In the genomic region with DNA sequence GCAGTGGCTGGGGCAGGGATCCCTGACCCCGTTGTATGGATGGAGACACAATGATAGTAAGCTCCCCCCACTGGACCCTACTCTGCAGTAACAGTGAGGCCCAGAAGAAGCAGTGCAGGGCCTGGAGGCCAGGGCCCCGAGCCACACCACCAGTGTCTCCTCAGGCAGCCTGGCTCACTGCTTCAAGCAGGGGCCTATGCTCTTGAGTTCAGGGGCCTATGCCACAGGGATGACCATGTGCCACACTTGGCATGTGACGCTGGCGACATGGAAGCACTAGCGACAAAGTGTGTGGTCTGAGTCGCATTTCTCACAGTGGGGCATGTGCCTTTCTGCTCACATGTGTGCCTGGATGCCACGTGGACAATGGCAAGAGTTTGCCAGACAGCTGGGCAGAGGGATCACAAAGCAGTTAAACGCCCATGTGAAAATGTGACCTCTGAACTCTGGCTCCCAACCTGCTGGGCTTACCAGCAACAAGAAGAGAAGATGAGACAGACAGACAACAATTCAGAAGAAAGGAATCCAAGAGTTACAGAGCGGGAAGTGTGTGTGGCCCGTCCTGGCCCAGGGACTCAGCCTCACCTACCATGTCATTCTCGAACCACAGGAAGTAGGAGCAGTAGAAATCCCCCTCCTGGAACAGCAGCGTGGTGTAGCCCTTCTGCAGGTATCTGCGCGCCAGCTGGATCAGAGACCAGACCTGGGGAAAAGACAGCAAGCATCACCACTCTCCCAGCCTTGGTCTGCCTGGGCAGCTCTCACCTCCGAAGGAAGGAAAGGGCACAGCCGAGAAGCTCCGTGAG, we compare ENCODE assay signal across 21 cellular contexts.
"Had no signal": no experiment of that assay in that cellular context is flagged by ENCODE, and none has a peak within 500 bp of the region (broad histone marks: within the 10 kb centered on the region; RNA-seq: fewer than 3 reads in every experiment).

No MANE protein-coding gene starts in this region.

- H3K9me3 Mint-ChIP-seq: activated naive CD4-positive, alpha-beta T cell treated with anti-CD3 and anti-CD28 coated beads, Interleukin-2, amount 50 U/mL, for 72 hours; activated T-helper 1 cell treated with anti-CD3 and anti-CD28 coated beads, Interleukin-12 subunit alpha, Interleukin-12 subunit beta, Interleukin-2, Interleukin-4 antibody, amounts not matched to agents 30 ng/mL and 10 ng/mL and 1 ng/mL, durations not matched to agents 14 hours and 24 hours and 36 hours; endodermal cell; naive thymus-derived CD8-positive, alpha-beta T cell had no signal

- H2AFZ ChIP-seq: parathyroid adenoma had no signal

- H3K36me3 Mint-ChIP-seq: activated naive CD4-positive, alpha-beta T cell treated with anti-CD3 and anti-CD28 coated beads, Interleukin-2, amount 50 U/mL, for 72 hours had no signal

- DNase-seq: activated CD4-positive, alpha-beta T cell treated with anti-CD3 and anti-CD28 coated beads, Interleukin-2, amount 50 U/mL, for 1 hour; activated CD8-positive, alpha-beta memory T cell treated with anti-CD3 and anti-CD28 coated beads, Interleukin-2, amount 50 U/mL, for 4 hours; activated gamma-delta T cell treated with Interleukin-2 at 50 U/mL for 16 hours; amniotic stem cell; dorsolateral prefrontal cortex; endodermal cell; foreskin keratinocyte; hippocampal formation; kidney; left lung; mucosa of descending colon; naive thymus-derived CD8-positive, alpha-beta T cell; stimulated activated naive CD4-positive, alpha-beta T cell treated with Interleukin-2 at 50 U/mL for 16 hours had no signal

- H3K27me3 ChIP-seq: dorsolateral prefrontal cortex, foreskin keratinocyte, left lung, neutrophil, tibial nerve had no signal

- H3K9me3 ChIP-seq: left lung, mucosa of descending colon, neutrophil, tibial nerve had no signal

- ATAC-seq: activated CD4-positive, CD25-positive, alpha-beta regulatory T cell treated with anti-CD3 and anti-CD28 coated beads, Interleukin-2, amount 50 U/mL, for 24 hours; activated naive CD4-positive, alpha-beta T cell treated with anti-CD3 and anti-CD28 coated beads, Interleukin-2, amount 50 U/mL, for 72 hours; foreskin keratinocyte; mucosa of descending colon; naive thymus-derived CD8-positive, alpha-beta T cell; sciatic nerve had no signal

- H3K4me3 Mint-ChIP-seq: activated T-helper 1 cell treated with anti-CD3 and anti-CD28 coated beads, Interleukin-12 subunit alpha, Interleukin-12 subunit beta, Interleukin-2, Interleukin-4 antibody, amounts not matched to agents 30 ng/mL and 10 ng/mL and 1 ng/mL, durations not matched to agents 14 hours and 24 hours and 36 hours; endodermal cell; naive thymus-derived CD8-positive, alpha-beta T cell had no signal

- H3K27ac ChIP-seq: dorsolateral prefrontal cortex, epithelial cell of prostate, foreskin keratinocyte, left lung, neutrophil, parathyroid adenoma, tibial nerve had no signal

- H3K27me3 Mint-ChIP-seq: naive thymus-derived CD8-positive, alpha-beta T cell had no signal

- H3K4me3 ChIP-seq: dorsolateral prefrontal cortex, left lung, mucosa of descending colon, tibial nerve had no signal

- H3K27ac Mint-ChIP-seq: activated T-helper 1 cell treated with anti-CD3 and anti-CD28 coated beads, Interleukin-12 subunit alpha, Interleukin-12 subunit beta, Interleukin-2, Interleukin-4 antibody, amounts not matched to agents 30 ng/mL and 10 ng/mL and 1 ng/mL, durations not matched to agents 14 hours and 24 hours and 36 hours; endodermal cell had no signal

- H3K9ac ChIP-seq: parathyroid adenoma had no signal

- H3K4me1 ChIP-seq: foreskin keratinocyte had no signal
